Comparison of ENCODE assay signal across 8 cellular contexts in genomic region chr2:85326406-85326945, GRCh38. TPM values are rescaled to one million over a fixed set of nuclear protein-coding genes. Genes with fewer than 3 reads are reported as not detected.
DNase-seq lines count a peak whose midpoint lies in the region; ATAC-seq and TF ChIP-seq lines count a peak whose summit lies in the region.

No MANE protein-coding gene starts in this region.

- intact Hi-C loops in A673 (cut with micrococcal nuclease; ENCODE audit: unreplicated experiment): loop anchor here (10.0 kb wide), 1 partner anchor 218 kb away; no protein-coding TSS in a partner anchor
- intact Hi-C loops in MCF 10A (cut with micrococcal nuclease): no loop called here

- peak overlapping the region; percentile 87 for H3K4me3 ChIP-seq in A673 (ENCODE audit: low read depth, low read length, poor library complexity, severe bottlenecking)
- H3K4me3 ChIP-seq in thoracic aorta: peak overlapping the region; percentile 84

- H3K36me3 Mint-ChIP-seq in T-helper 1 cell treated with Interleukin-12 subunit alpha and Interleukin-12 subunit beta and Interleukin-4 antibody, amounts not matched to agents 30 μg/mL and 1 μg/mL, for 36 hours (ENCODE audit: low read depth): peaks cover 60% of the 10 kb centered on the region
- H3K36me3 Mint-ChIP-seq in MCF 10A (ENCODE audit: insufficient read depth, unreplicated experiment): peaks cover 40% of the 10 kb centered on the region

- peak; percentile 34 for ATAC-seq in GM18907 (IDR thresholded peaks at IDR 0.05; ENCODE audit: unreplicated experiment)
- ATAC-seq in HG03354 (IDR thresholded peaks at IDR 0.05; ENCODE audit: poor library complexity, severe bottlenecking, unreplicated experiment): peak; percentile 24
- ATAC-seq in thoracic aorta (ENCODE audit: insufficient number of reproducible peaks, low FRiP score, low read depth): no peak

- H3K9me3 Mint-ChIP-seq in T-helper 1 cell treated with Interleukin-12 subunit alpha and Interleukin-12 subunit beta and Interleukin-4 antibody, amounts not matched to agents 30 μg/mL and 1 μg/mL, for 36 hours: no peaks in the 10 kb centered on the region
- no peaks in the 10 kb centered on the region for H3K9me3 Mint-ChIP-seq in MCF 10A (ENCODE audit: unreplicated experiment)

- TF ChIP-seq CTCF in A673 (conservative IDR thresholded peaks at IDR 0.05; ENCODE audit: low read depth, low read length): no peak
- no peak for TF ChIP-seq CTCF in MCF 10A (IDR thresholded peaks at IDR 0.05; ENCODE audit: unreplicated experiment)
- TF ChIP-seq CTCF in thoracic aorta (IDR thresholded peaks at IDR 0.05): no peak

- H3K36me3 ChIP-seq in A673 (ENCODE audit: insufficient read depth, low read length, poor library complexity, severe bottlenecking): peaks cover 30% of the 10 kb centered on the region
- peaks cover 29% of the 10 kb centered on the region for H3K36me3 ChIP-seq in thoracic aorta

- H3K27me3 ChIP-seq in A673 (replicated peaks; ENCODE audit: insufficient read depth, low read depth, low read length, poor library complexity) (no peaks in the 10 kb centered on the region), thoracic aorta (replicated peaks; ENCODE audit: insufficient read depth) (no peaks in the 10 kb centered on the region)

- CTCF ChIA-PET in A673 (lab: Charles Lee) (interaction anchor here (0.6 to 0.7 kb wide), 2 partner anchors 296 to 488 kb away, joined by 3 read pairs; no protein-coding TSS in a partner anchor), MCF 10A (lab: Yijun Ruan, JAX) (interaction anchor here (0.5 to 1.3 kb wide), 6 partner anchors 9 to 212 kb away, joined by 3 to 6 read pairs (median 3); partner anchors contain the start of gene MAT2A)

- peaks cover 17% of the 10 kb centered on the region for H3K4me1 ChIP-seq in A673 (ENCODE audit: insufficient read depth, low read length, poor library complexity, severe bottlenecking)
- peaks cover 36 to 55% of the 10 kb centered on the region in 2 donors for H3K4me1 ChIP-seq in thoracic aorta (ENCODE audit: control insufficient read depth in 1 of 2, low read depth in 2 of 2)

- BruUV-seq in A673 (replicated peaks; lab: Mats Ljungman, UMichigan) (TSS peak; percentile 35), MCF 10A (replicated peaks; lab: Mats Ljungman, UMichigan) (no TSS peak)

- no peaks in the 10 kb centered on the region for H3K9me3 ChIP-seq in A673 (ENCODE audit: low read depth, low read length, poor library complexity, severe bottlenecking)
- H3K9me3 ChIP-seq in thoracic aorta: no peaks in the 10 kb centered on the region

- peak overlapping the region; percentile 86 for H3K27ac ChIP-seq in A673 (ENCODE audit: low read depth, low read length, poor library complexity, severe bottlenecking)
- H3K27ac ChIP-seq in thoracic aorta: peak overlapping the region in 1 of 2 donors; percentile 89

- peak overlapping the region; percentile 99 for H3K27ac Mint-ChIP-seq in T-helper 1 cell treated with Interleukin-12 subunit alpha and Interleukin-12 subunit beta and Interleukin-4 antibody, amounts not matched to agents 30 μg/mL and 1 μg/mL, for 36 hours
- H3K27ac Mint-ChIP-seq in MCF 10A (ENCODE audit: low read depth, unreplicated experiment): no peak overlapping the region

- H3K4me3 Mint-ChIP-seq in T-helper 1 cell treated with Interleukin-12 subunit alpha and Interleukin-12 subunit beta and Interleukin-4 antibody, amounts not matched to agents 30 μg/mL and 1 μg/mL, for 36 hours: peak overlapping the region; percentile 96
- H3K4me3 Mint-ChIP-seq in MCF 10A (ENCODE audit: unreplicated experiment): peak overlapping the region; percentile 82

- peaks cover 45% of the 10 kb centered on the region for H3K4me1 Mint-ChIP-seq in T-helper 1 cell treated with Interleukin-12 subunit alpha and Interleukin-12 subunit beta and Interleukin-4 antibody, amounts not matched to agents 30 μg/mL and 1 μg/mL, for 36 hours (ENCODE audit: low read depth)
- H3K4me1 Mint-ChIP-seq in MCF 10A (ENCODE audit: insufficient read depth, unreplicated experiment): peaks cover 16% of the 10 kb centered on the region

- H3K27me3 Mint-ChIP-seq in T-helper 1 cell treated with Interleukin-12 subunit alpha and Interleukin-12 subunit beta and Interleukin-4 antibody, amounts not matched to agents 30 μg/mL and 1 μg/mL, for 36 hours (ENCODE audit: low read depth): no peaks in the 10 kb centered on the region
- H3K27me3 Mint-ChIP-seq in MCF 10A (ENCODE audit: insufficient read depth, unreplicated experiment): no peaks in the 10 kb centered on the region

- DNase-seq in A673 (ENCODE audit: low spot score) (peak; percentile 17), MCF 10A (ENCODE audit: unreplicated experiment) (no peak), medulla oblongata (ENCODE audit: extremely low spot score) (peak; percentile 75), thoracic aorta (ENCODE audit: low spot score) (no peak), SW 1271 (lab: John Stamatoyannopoulos, UW) (no peak)

- POLR2A ChIA-PET in A673 (lab: Charles Lee; ENCODE audit: low non-redundant PET) (no interaction called here), MCF 10A (lab: Yijun Ruan, JAX) (interaction anchor here (0.6 to 7.9 kb wide), 21 partner anchors 8 to 444 kb away, joined by 3 to 121 read pairs (median 7); partner anchors contain the start of genes ELMOD3, GGCX, MAT2A and RETSAT)

RNA-seq across cellular contexts. Expression of gene TGOLN2, which starts 1.3 kb away (rescaled TPM):
- total RNA-seq in A673 (2021) (48.8 and 56.0 TPM in 2 replicates), MCF 10A (2022) (62.9 and 65.5 TPM in 2 replicates), thoracic aorta (100 to 1,000 TPM; 152 to 175 TPM)

RNA-seq across cellular contexts. Expression of gene RETSAT, which starts 27.9 kb away (rescaled TPM):
- total RNA-seq in A673 (2021) (28.4 and 30.4 TPM in 2 replicates), MCF 10A (2022) (59.2 and 60.4 TPM in 2 replicates), thoracic aorta (10 to 100 TPM; 37.4 to 44.3 TPM)

RNA-seq across cellular contexts. Expression of gene ELMOD3, which starts 28.1 kb away (rescaled TPM):
- total RNA-seq in A673 (2021) (13.0 and 16.4 TPM in 2 replicates), MCF 10A (2022) (16.2 and 16.7 TPM in 2 replicates), thoracic aorta (10 to 100 TPM; 21.4 to 38.7 TPM)

Comparison
In these comparisons a context has a peak if more than half of its experiments do, and no peak if none do; other contexts are left out.
1. DNase-seq: peak in A673 (single experiment) and medulla oblongata (single experiment); none in MCF 10A (single experiment), thoracic aorta (single experiment) and SW 1271 (0 of 2).